In the genomic region with DNA sequence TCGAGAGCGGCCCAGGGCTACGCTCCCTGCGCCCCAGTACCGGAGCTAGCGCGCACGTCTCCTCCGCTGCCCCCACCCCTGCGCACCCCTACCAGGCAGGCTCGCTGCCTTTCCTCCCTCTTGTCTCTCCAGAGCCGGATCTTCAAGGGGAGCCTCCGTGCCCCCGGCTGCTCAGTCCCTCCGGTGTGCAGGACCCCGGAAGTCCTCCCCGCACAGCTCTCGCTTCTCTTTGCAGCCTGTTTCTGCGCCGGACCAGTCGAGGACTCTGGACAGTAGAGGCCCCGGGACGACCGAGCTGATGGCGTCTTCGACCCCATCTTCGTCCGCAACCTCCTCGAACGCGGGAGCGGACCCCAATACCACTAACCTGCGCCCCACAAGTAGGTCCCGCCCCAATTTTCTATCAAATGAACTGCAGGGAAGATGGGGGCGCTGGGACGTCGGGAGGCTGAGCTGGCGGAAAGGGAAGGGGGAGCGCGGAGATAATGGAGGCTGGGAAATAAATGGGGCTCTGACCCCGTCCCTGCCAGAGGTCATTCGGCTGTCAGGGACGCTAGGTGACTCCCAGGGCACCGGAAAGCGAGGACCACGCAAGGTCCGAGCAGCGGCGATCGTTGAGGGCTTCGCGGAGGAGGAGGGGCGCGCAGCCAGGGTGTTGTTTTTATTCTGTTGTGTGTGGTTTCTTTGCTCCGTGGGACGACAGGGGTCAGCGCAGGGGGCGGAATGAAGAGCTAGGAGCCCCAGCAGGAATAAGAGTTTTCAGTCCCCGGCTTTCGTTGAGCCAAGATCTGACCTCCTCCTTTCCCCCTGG, we compare ENCODE assay signal across 1 cellular context.
TF ChIP-seq lines count a peak whose summit lies in the region.

No MANE protein-coding gene starts in this region.

TF ChIP-seq in GM12878, 131 proteins besides CTCF, POLR2A, EP300 and RAD21:
- TF ChIP-seq KLF5 (IDR thresholded peaks at IDR 0.05; ENCODE audit: partially characterized antibody) (no peak), RCOR1 (conservative IDR thresholded peaks at IDR 0.05; ENCODE audit: low read depth, low read length) (no peak), RB1 (IDR thresholded peaks at IDR 0.05; ENCODE audit: borderline replicate concordance) (no peak)
- TF ChIP-seq, protein P1, sequence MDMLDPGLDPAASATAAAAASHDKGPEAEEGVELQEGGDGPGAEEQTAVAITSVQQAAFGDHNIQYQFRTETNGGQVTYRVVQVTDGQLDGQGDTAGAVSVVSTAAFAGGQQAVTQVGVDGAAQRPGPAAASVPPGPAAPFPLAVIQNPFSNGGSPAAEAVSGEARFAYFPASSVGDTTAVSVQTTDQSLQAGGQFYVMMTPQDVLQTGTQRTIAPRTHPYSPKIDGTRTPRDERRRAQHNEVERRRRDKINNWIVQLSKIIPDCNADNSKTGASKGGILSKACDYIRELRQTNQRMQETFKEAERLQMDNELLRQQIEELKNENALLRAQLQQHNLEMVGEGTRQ (IDR thresholded peaks at IDR 0.05; ENCODE audit: borderline replicate concordance, low read depth, low read length), result no peak
TF ChIP-seq in GM12878: peak in this region for 0.
